In the genomic region with DNA sequence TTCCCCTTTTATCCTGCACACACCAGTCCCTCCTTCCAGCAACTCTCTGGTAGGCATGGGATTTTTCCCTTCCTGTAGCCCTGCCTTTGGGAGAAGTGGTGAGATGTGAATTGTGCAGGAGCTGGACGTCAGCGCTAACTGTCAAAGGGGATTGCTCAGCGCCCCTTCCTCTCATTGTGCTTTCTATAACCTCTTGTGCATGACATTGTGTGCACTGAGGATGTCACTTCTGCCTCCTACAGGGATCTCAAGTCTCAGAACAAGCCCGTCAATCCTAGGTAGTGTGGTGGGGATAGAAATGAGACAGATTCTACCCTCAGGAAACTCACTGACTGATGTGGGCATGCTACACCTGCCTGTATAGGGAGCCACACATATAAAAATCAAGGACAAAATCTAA, we compare ENCODE assay signal across 22 cellular contexts. TPM values are rescaled to one million over a fixed set of nuclear protein-coding genes. Genes with fewer than 3 reads are reported as not detected.
"Had no signal": no experiment of that assay in that cellular context is flagged by ENCODE, and none has a peak within 500 bp of the region (broad histone marks: within the 10 kb centered on the region; RNA-seq: fewer than 3 reads in every experiment).

No MANE protein-coding gene starts in this region.

- H3K4me2 ChIP-seq: hepatocyte had no signal

- H3K27ac ChIP-seq: hepatocyte, left ventricle myocardium inferior, lower lobe of right lung, neutrophil, psoas muscle, stomach, thoracic aorta, transverse colon had no signal

- H3K9me3 ChIP-seq: left ventricle myocardium inferior, lower lobe of right lung, neutrophil, psoas muscle, stomach, thoracic aorta, transverse colon had no signal

- H3K4me1 ChIP-seq: psoas muscle had no signal

- H3K4me3 ChIP-seq: coronary artery, hepatocyte, left ventricle myocardium inferior, lower lobe of right lung, psoas muscle, stomach, thoracic aorta, transverse colon had no signal

- H3K36me3 ChIP-seq: left ventricle myocardium inferior, lower lobe of right lung, neutrophil, stomach, transverse colon had no signal

- ATAC-seq: left cardiac atrium, lower lobe of right lung, psoas muscle, sciatic nerve had no signal

- H2AFZ ChIP-seq: hepatocyte had no signal

- FAIRE-seq: kidney had no signal

- H3K79me2 ChIP-seq: hepatocyte had no signal

- DNase-seq: effector CD4-positive, alpha-beta T cell; foreskin melanocyte; head of caudate nucleus; kidney; left cardiac atrium; left ventricle myocardium inferior; lower lobe of right lung; psoas muscle; retina; stimulated activated CD4-positive, alpha-beta T cell treated with anti-CD3 and anti-CD28 coated beads, Interleukin-2, amount 100 ng/mL, for 24 hours; stimulated activated CD4-positive, alpha-beta T cell treated with anti-CD3 and anti-CD28 coated beads, Interleukin-4, amount 100 ng/mL, for 4 hours; stimulated activated naive CD4-positive, alpha-beta T cell; stomach; substantia nigra; transverse colon had no signal

RNA-seq across cellular contexts. Expression of gene KCNA5, which starts 8.7 kb away (rescaled TPM):
- total RNA-seq: dermis microvascular lymphatic vessel endothelial cell, osteoblast had no signal
